In genomic region chr15:76932090-76932966, GRCh38 we compare ENCODE assay signal across 8 cellular contexts. TPM values are rescaled to one million over a fixed set of nuclear protein-coding genes. Genes with fewer than 3 reads are reported as not detected.
DNase-seq lines count a peak whose midpoint lies in the region; ATAC-seq and TF ChIP-seq lines count a peak whose summit lies in the region.

No MANE protein-coding gene starts in this region.

- TSS peak; percentile 62 for BruUV-seq in Panc1 (replicated peaks; lab: Mats Ljungman, UMichigan)

- H3K27me3 Mint-ChIP-seq in activated naive CD4-positive, alpha-beta T cell treated with anti-CD3 and anti-CD28 coated beads for 36 hours (ENCODE audit: low read depth): no peaks in the 10 kb centered on the region
- H3K27me3 Mint-ChIP-seq in nephron (ENCODE audit: low read depth): no peaks in the 10 kb centered on the region

- TF ChIP-seq CTCF in Panc1 (IDR thresholded peaks at IDR 0.05): no peak
- no peak for TF ChIP-seq CTCF in nephron (IDR thresholded peaks at IDR 0.05; ENCODE audit: unreplicated experiment in 3 of 3)

- no peaks in the 10 kb centered on the region for H3K9me3 Mint-ChIP-seq in activated naive CD4-positive, alpha-beta T cell treated with anti-CD3 and anti-CD28 coated beads for 36 hours
- H3K9me3 Mint-ChIP-seq in nephron: no peaks in the 10 kb centered on the region

- H3K4me1 Mint-ChIP-seq in activated naive CD4-positive, alpha-beta T cell treated with anti-CD3 and anti-CD28 coated beads for 36 hours (ENCODE audit: low read depth): peaks cover 26% of the 10 kb centered on the region
- peaks cover 31% of the 10 kb centered on the region for H3K4me1 Mint-ChIP-seq in nephron

- CTCF ChIA-PET in activated naive CD4-positive, alpha-beta T cell treated with anti-CD3 and anti-CD28 coated beads for 36 hours (lab: Charles Lee): interaction anchor here (1.3 kb wide), 1 partner anchor 26 kb away, joined by 3 read pairs; the partner anchor contains the start of gene SCAPER
- CTCF ChIA-PET in Panc1 (lab: Charles Lee): no interaction called here

- H3K36me3 ChIP-seq in Panc1 (ENCODE audit: control insufficient read depth, insufficient read depth, low read length) (peaks cover 25% of the 10 kb centered on the region), duodenal mucosa (ENCODE audit: control insufficient read depth in 1 of 2, insufficient read depth in 2 of 2, low read length in 2 of 2) (peaks cover 0 to 14% of the 10 kb centered on the region in 2 donors)

- ATAC-seq in Panc1 (peak; percentile 24), GM18858 (IDR thresholded peaks at IDR 0.05; ENCODE audit: unreplicated experiment) (no peak)

- no peak for DNase-seq in activated naive CD4-positive, alpha-beta T cell treated with anti-CD3 and anti-CD28 coated beads for 36 hours
- no peak for DNase-seq in activated naive CD4-positive, alpha-beta T cell treated with Interleukin-2 at 50 U/mL for 16 hours
- DNase-seq in Panc1 (ENCODE audit: low read depth, low spot score): no peak
- DNase-seq in KG1 (lab: John Stamatoyannopoulos, UW): no peak
- DNase-seq in NCI-H345 (lab: John Stamatoyannopoulos, UW): no peak

- intact Hi-C loops in activated naive CD4-positive, alpha-beta T cell treated with anti-CD3 and anti-CD28 coated beads for 36 hours (cut with micrococcal nuclease): loop anchor here (5.0 kb wide), 1 partner anchor 65 kb away; the partner anchor contains the start of gene PSTPIP1
- intact Hi-C loops in Panc1 (cut with micrococcal nuclease; ENCODE audit: unreplicated experiment): no loop called here

- POLR2A ChIA-PET in Panc1 (lab: Charles Lee): no interaction called here

- H3K36me3 Mint-ChIP-seq in activated naive CD4-positive, alpha-beta T cell treated with anti-CD3 and anti-CD28 coated beads for 36 hours (ENCODE audit: low read depth): peaks cover 21% of the 10 kb centered on the region
- peaks cover 33% of the 10 kb centered on the region for H3K36me3 Mint-ChIP-seq in nephron (ENCODE audit: low read depth)

- H3K27ac Mint-ChIP-seq in activated naive CD4-positive, alpha-beta T cell treated with anti-CD3 and anti-CD28 coated beads for 36 hours: no peak overlapping the region
- peak overlapping the region; percentile 86 to 94 (median 92) for H3K27ac Mint-ChIP-seq in nephron

- H3K4me1 ChIP-seq in Panc1 (ENCODE audit: control insufficient read depth, insufficient read depth, low read length) (peaks cover 15% of the 10 kb centered on the region), duodenal mucosa (ENCODE audit: control insufficient read depth in 1 of 2, insufficient read depth in 2 of 2, low read length in 2 of 2) (peaks cover 17 to 23% of the 10 kb centered on the region in 2 donors)

- H3K27me3 ChIP-seq in Panc1 (ENCODE audit: control insufficient read depth, insufficient read depth, low read length) (no peaks in the 10 kb centered on the region), duodenal mucosa (ENCODE audit: control insufficient read depth in 1 of 2, insufficient read depth in 2 of 2, low read length in 2 of 2) (no peaks in the 10 kb centered on the region)

- peak overlapping the region; percentile 80 for H3K27ac ChIP-seq in Panc1 (ENCODE audit: low read length)
- H3K27ac ChIP-seq in duodenal mucosa (ENCODE audit: low read depth, low read length): peak overlapping the region; percentile 50

- H3K9me3 ChIP-seq in Panc1 (ENCODE audit: control insufficient read depth, insufficient read depth, low read depth, low read length) (no peaks in the 10 kb centered on the region), duodenal mucosa (ENCODE audit: control insufficient read depth in 1 of 2, low read length in 2 of 2) (no peaks in the 10 kb centered on the region)

- in situ Hi-C loops in Panc1 (cut with HindIII; ENCODE audit: low pct_unique_long_range_greater_than_20kb, low sequenced_read_pairs): no loop called here

- H3K4me3 Mint-ChIP-seq in activated naive CD4-positive, alpha-beta T cell treated with anti-CD3 and anti-CD28 coated beads for 36 hours: peak overlapping the region; percentile 90
- peak overlapping the region; percentile 88 to 96 (median 92) for H3K4me3 Mint-ChIP-seq in nephron

- H3K4me3 ChIP-seq in Panc1 (ENCODE audit: low read depth in 2 of 2, low read length in 2 of 2): peak overlapping the region; percentile 78 to 84
- H3K4me3 ChIP-seq in duodenal mucosa (ENCODE audit: low read depth in 1 of 2, low read length in 2 of 2): peak overlapping the region; percentile 85 to 92

- peak overlapping the region; percentile 58 to 75 for H3K9ac ChIP-seq in duodenal mucosa (ENCODE audit: low read depth in 1 of 2, low read length in 2 of 2)

RNA-seq across cellular contexts. Expression of gene RCN2, which starts 0.8 kb away (rescaled TPM):
- 10 to 100 TPM; 23.7 to 25.2 TPM for total RNA-seq in activated naive CD4-positive, alpha-beta T cell treated with anti-CD3 and anti-CD28 coated beads for 36 hours
- total RNA-seq in Panc1 (2021; ENCODE audit: unreplicated experiment): 60.7 TPM
- polyA plus RNA-seq in Panc1 (2012; ENCODE audit: insufficient read length): 38.0 TPM

RNA-seq across cellular contexts. Expression of gene SCAPER, which starts 27.2 kb away (rescaled TPM):
- total RNA-seq in activated naive CD4-positive, alpha-beta T cell treated with anti-CD3 and anti-CD28 coated beads for 36 hours: 10 to 100 TPM; 28.5 to 28.9 TPM
- total RNA-seq in Panc1 (2021; ENCODE audit: unreplicated experiment): 15.3 TPM
- 3.6 TPM for polyA plus RNA-seq in Panc1 (2012; ENCODE audit: insufficient read length)
